13 cellular contexts compared by ENCODE assay signal in the genomic region with DNA sequence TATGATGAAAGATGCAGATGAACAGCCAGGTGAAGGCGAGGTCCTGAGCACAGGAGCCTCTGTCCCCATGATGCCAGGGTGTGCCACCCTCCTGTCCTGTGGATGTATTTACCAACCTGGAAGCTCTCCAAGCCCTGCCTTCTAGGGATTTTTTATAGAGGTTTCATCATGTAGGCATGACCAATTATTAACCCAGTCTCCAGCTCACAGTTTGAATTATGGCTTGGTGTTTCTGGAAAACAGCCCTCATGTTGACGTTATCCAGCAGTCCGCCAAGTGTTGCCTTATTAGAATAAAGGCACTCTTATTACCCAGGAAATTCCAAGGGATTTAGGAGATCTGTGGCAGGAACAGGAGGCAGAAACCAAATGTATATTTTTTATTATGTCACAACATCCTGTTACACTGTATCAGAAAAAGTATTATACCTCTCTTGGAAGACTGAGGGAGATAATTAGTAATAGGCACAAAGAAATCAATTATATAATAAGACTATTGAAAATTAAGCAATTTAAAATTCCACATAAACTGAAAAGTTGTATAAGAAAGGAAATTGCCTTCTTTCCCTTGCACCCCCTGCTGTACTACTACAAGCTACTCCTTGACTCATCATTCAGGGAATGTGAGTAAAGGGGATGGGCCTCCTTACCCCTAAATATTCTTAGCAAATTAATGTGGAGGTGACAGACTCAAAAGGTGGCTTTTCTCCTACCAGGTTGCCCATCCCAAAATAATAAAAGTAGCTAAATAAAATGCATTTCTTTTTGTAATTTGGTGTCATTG.
A peak's percentile ranks its signal among the peaks of the same experiment; 100 is the strongest.
DNase-seq lines count a peak whose midpoint lies in the region; ATAC-seq and TF ChIP-seq lines count a peak whose summit lies in the region.
"Had no signal": no experiment of that assay in that cellular context is flagged by ENCODE, and none has a peak within 500 bp of the region (broad histone marks: within the 10 kb centered on the region; RNA-seq: fewer than 3 reads in every experiment).

No MANE protein-coding gene starts in this region.

- in situ Hi-C loops in ACHN (cut with HindIII; ENCODE audit: low pct_ligation_motif_present, low pct_unique_long_range_greater_than_20kb, low sequenced_read_pairs): no loop called here

- no peaks in the 10 kb centered on the region for H3K36me3 Mint-ChIP-seq in immature natural killer cell

- H3K27ac Mint-ChIP-seq in immature natural killer cell: no peak overlapping the region

- DNase-seq in ACHN: peak; percentile 83
- peak; percentile 97 for DNase-seq in HT-29 (ENCODE audit: low spot score)
- peak; percentile 76 for DNase-seq in astrocyte of the hippocampus (ENCODE audit: low read depth, low spot score)
- DNase-seq in lower lobe of right lung: no peak
- no peak for DNase-seq in immature natural killer cell
- no peak for DNase-seq in anterior cingulate cortex (lab: John Stamatoyannopoulos, UW)
- no peak for DNase-seq in SKM-1 treated with dmso at 0.1 percent for 144 hours (lab: John Stamatoyannopoulos, UW; ENCODE audit: unreplicated experiment)
- DNase-seq: activated T-cell treated with anti-CD3 and anti-CD28 coated beads, Interleukin-2, amount 50 U/mL, for 1 hour; DMS79 treated with DMSO at 0.1 percent for 48 hours had no signal

- H3K4me3 ChIP-seq in lower lobe of right lung: no peak overlapping the region
- H3K4me3 ChIP-seq: right atrium auricular region had no signal

- TF ChIP-seq CTCF in lower lobe of right lung (IDR thresholded peaks at IDR 0.05): no peak

- no peaks in the 10 kb centered on the region for H3K9me3 ChIP-seq in lower lobe of right lung
- H3K9me3 ChIP-seq: right atrium auricular region had no signal

- no peaks in the 10 kb centered on the region for H3K4me1 ChIP-seq in lower lobe of right lung

- H3K4me1 Mint-ChIP-seq in immature natural killer cell: no peaks in the 10 kb centered on the region

- H3K27me3 ChIP-seq in lower lobe of right lung (ENCODE audit: low read depth): no peaks in the 10 kb centered on the region
- H3K27me3 ChIP-seq: right atrium auricular region had no signal

- intact Hi-C loops in lower lobe of right lung (cut with DNase I): no loop called here

- no peak overlapping the region for H3K27ac ChIP-seq in lower lobe of right lung
- H3K27ac ChIP-seq: HL-60, right atrium auricular region had no signal

- H3K27me3 Mint-ChIP-seq in immature natural killer cell (ENCODE audit: low read depth in 3 of 3): no peaks in the 10 kb centered on the region

- H3K36me3 ChIP-seq in lower lobe of right lung: no peaks in the 10 kb centered on the region
- H3K36me3 ChIP-seq: right atrium auricular region had no signal

- no peak overlapping the region for H3K4me3 Mint-ChIP-seq in immature natural killer cell

- peak; percentile 51 to 67 for ATAC-seq in lower lobe of right lung
- no peak for ATAC-seq in GM18517 (IDR thresholded peaks at IDR 0.05; ENCODE audit: unreplicated experiment)
- ATAC-seq: Panc1 had no signal

- no peaks in the 10 kb centered on the region for H3K9me3 Mint-ChIP-seq in immature natural killer cell

Comparison
In these comparisons a context has a peak if more than half of its experiments do, and no peak if none do; other contexts are left out.
1. DNase-seq: peak in ACHN (single experiment), HT-29 (single experiment) and astrocyte of the hippocampus (single experiment); none in lower lobe of right lung (single experiment), immature natural killer cell (0 of 3), anterior cingulate cortex (0 of 58) and SKM-1 treated with dmso at 0.1 percent for 144 hours (single experiment).